10 cellular contexts compared by ENCODE assay signal in the genomic region with DNA sequence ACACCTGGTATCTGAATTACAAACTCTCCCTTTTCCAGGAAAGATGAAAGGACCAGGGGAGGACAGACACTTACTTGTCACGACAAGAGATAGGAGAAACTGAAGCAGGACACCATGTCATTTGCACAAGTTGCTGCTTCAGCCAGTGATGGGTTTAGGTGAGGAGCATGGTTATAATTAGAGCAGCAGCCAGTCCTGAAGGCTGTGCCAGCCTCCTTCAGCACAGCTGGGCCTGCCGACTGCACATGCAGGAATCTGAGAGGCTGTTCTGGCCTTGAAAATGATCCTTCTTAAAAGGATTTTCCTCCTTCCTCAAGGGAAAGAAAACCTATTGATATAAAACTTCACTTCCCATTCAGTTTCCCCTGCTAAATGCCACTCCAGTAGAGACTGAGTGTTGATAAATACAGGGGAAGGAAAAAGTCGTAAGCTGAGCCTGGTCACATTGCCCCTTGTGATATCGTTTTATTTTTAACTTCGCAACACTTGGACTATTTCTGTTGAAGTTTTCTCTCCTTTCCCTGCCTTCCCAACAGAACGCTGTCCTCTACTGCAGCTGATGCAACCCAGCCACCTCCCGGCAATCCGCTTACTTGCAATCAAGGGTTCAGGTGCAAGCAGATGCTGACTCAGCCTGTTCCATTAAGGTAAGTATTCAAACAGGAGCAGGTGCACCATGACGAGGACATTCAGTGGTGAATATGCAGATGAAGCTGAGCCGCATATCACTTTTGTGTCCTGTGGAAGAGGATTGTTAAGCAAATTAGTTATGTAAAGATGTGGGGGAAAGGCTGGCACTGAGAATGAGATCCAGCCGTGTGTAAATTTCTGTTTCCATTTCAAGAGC. TPM values are rescaled to one million over a fixed set of nuclear protein-coding genes. Genes with fewer than 3 reads are reported as not detected.
DNase-seq lines count a peak whose midpoint lies in the region; ATAC-seq, FAIRE-seq and TF ChIP-seq lines count a peak whose summit lies in the region.
"Had no signal": no experiment of that assay in that cellular context is flagged by ENCODE, and none has a peak within 500 bp of the region (broad histone marks: within the 10 kb centered on the region; RNA-seq: fewer than 3 reads in every experiment).

A gene with protein sequence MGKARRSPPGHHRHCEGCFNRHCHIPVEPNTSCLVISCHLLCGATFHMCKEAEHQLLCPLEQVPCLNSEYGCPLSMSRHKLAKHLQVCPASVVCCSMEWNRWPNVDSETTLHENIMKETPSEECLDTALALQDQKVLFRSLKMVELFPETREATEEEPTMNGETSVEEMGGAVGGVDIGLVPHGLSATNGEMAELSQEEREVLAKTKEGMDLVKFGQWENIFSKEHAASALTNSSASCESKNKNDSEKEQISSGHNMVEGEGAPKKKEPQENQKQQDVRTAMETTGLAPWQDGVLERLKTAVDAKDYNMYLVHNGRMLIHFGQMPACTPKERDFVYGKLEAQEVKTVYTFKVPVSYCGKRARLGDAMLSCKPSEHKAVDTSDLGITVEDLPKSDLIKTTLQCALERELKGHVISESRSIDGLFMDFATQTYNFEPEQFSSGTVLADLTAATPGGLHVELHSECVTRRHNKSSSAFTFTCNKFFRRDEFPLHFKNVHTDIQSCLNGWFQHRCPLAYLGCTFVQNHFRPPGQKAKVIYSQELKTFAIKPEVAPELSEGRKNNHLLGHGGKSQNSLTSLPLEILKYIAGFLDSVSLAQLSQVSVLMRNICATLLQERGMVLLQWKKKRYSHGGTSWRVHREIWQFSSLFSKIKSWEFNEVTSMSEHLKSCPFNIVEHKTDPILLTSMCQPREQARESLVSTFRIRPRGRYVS (plus strand): TSS at position 524 of the 847 bp plus-strand sequence. CDS start 27,197 bp downstream, outside the sequence.

- H3K27ac ChIP-seq in kidney (ENCODE audit: low read depth in 2 of 2, low read length in 2 of 2) (no peak within 1 kb of the TSS), A673 (ENCODE audit: low read depth, low read length, poor library complexity, severe bottlenecking) (no peak within 1 kb of the TSS)

- no peak for FAIRE-seq in kidney (lab: Jason Lieb, UNC)

- H3K9ac ChIP-seq in kidney (ENCODE audit: low read length in 2 of 2) = no peak within 1 kb of the TSS

- no peaks in the 10 kb centered on the region for H3K27me3 ChIP-seq in A673 (replicated peaks; ENCODE audit: insufficient read depth, low read depth, low read length, poor library complexity)

- H3K9me3 ChIP-seq in kidney (ENCODE audit: control insufficient read depth in 1 of 2, low read length in 2 of 2) (no peaks in the 10 kb centered on the region), A673 (ENCODE audit: low read depth, low read length, poor library complexity, severe bottlenecking) (no peaks in the 10 kb centered on the region)

- BruUV-seq in A673 (replicated peaks; lab: Mats Ljungman, UMichigan) = no TSS peak

- CTCF ChIA-PET in A673 (lab: Charles Lee) = no interaction called here

- peaks cover 0 to 6% of the 10 kb centered on the region in 2 donors for H3K4me1 ChIP-seq in kidney (ENCODE audit: control insufficient read depth in 1 of 2, insufficient read depth in 1 of 2, low read depth in 1 of 2, low read length in 2 of 2)
- no peaks in the 10 kb centered on the region for H3K4me1 ChIP-seq in A673 (ENCODE audit: insufficient read depth, low read length, poor library complexity, severe bottlenecking)

- peak; percentile 68 for DNase-seq in ELF-1 (ENCODE audit: low read depth, low spot score)
- peak; percentile 30 to 40 for DNase-seq in SHP77 (lab: John Stamatoyannopoulos, UW)
- DNase-seq in kidney = no peak
- DNase-seq in A673 (ENCODE audit: low spot score) = no peak
- DNase-seq in sciatic nerve (ENCODE audit: low spot score) = no peak
- no peak for DNase-seq in COLO829 (ENCODE audit: low spot score)

- H3K36me3 ChIP-seq in kidney (ENCODE audit: control insufficient read depth in 1 of 2, insufficient read depth in 2 of 2, low read length in 2 of 2) (no peaks in the 10 kb centered on the region), A673 (ENCODE audit: insufficient read depth, low read length, poor library complexity, severe bottlenecking) (no peaks in the 10 kb centered on the region)

- POLR2A ChIA-PET in A673 (lab: Charles Lee; ENCODE audit: low non-redundant PET) = no interaction called here

- H3K4me3 ChIP-seq in kidney (ENCODE audit: low read length in 2 of 2) (no peak within 1 kb of the TSS), A673 (ENCODE audit: low read depth, low read length, poor library complexity, severe bottlenecking) (no peak within 1 kb of the TSS)

- ATAC-seq in HG03432 (IDR thresholded peaks at IDR 0.05; ENCODE audit: unreplicated experiment) (peak; percentile 42), GM21360 (IDR thresholded peaks at IDR 0.05; ENCODE audit: unreplicated experiment) (no peak), sciatic nerve (no peak)

- peak; percentile 9 for TF ChIP-seq CTCF in kidney (IDR thresholded peaks at IDR 0.05; ENCODE audit: borderline replicate concordance, extremely low read depth, insufficient read depth)
- no peak for TF ChIP-seq CTCF in A673 (conservative IDR thresholded peaks at IDR 0.05; ENCODE audit: low read depth, low read length)

- intact Hi-C loops in kidney (cut with DNase I) = no loop called here
- intact Hi-C loops in A673 (cut with micrococcal nuclease; ENCODE audit: unreplicated experiment) = no loop called here
- intact Hi-C loops in sciatic nerve (cut with DNase I) = no loop called here

RNA-seq across cellular contexts. Expression of the gene that starts here (rescaled TPM):
- total RNA-seq in kidney (not detected), A673 (2021) (not detected in 2 replicates), sciatic nerve (not detected)
- not detected for polyA plus RNA-seq in kidney (ENCODE audit: insufficient read depth, low read depth, low replicate concordance)
- total RNA-seq: dermis microvascular lymphatic vessel endothelial cell; T-helper 2 cell treated with Interferon-gamma antibody and Interleukin-4, amounts not matched to agents 100 ng/mL and 5 ng/mL, for 36 hours had no signal

Comparison
In these comparisons a context has a peak if more than half of its experiments do, and no peak if none do; other contexts are left out.
1. DNase-seq: peak in ELF-1 (single experiment) and SHP77 (2 of 2); none in kidney (single experiment), A673 (single experiment), sciatic nerve (single experiment) and COLO829 (single experiment).